Comparison of ENCODE assay signal across 9 cellular contexts in genomic region chr6:124870611-124871201, GRCh38.
DNase-seq lines count a peak whose midpoint lies in the region; ATAC-seq and TF ChIP-seq lines count a peak whose summit lies in the region.
"Had no signal": no experiment of that assay in that cellular context is flagged by ENCODE, and none has a peak within 500 bp of the region (broad histone marks: within the 10 kb centered on the region; RNA-seq: fewer than 3 reads in every experiment).

No MANE protein-coding gene starts in this region.

- H3K27ac ChIP-seq in OCI-LY7 (ENCODE audit: low read depth, low read length, poor library complexity, severe bottlenecking) (no peak overlapping the region), fibroblast of lung (ENCODE audit: insufficient read depth, low read length) (no peak overlapping the region), spleen (no peak overlapping the region)

- H3K9ac ChIP-seq in fibroblast of lung (ENCODE audit: insufficient read depth, low read length): no peak overlapping the region

- H3K79me2 ChIP-seq in OCI-LY7 (ENCODE audit: insufficient read depth, low read depth, low read length) (no peaks in the 10 kb centered on the region), fibroblast of lung (ENCODE audit: control insufficient read depth, insufficient read depth, low read length) (no peaks in the 10 kb centered on the region)

- H3K4me1 ChIP-seq in OCI-LY7 (ENCODE audit: insufficient read depth, low read length, poor library complexity, severe bottlenecking) (no peaks in the 10 kb centered on the region), fibroblast of lung (ENCODE audit: control insufficient read depth, extremely low read depth, insufficient read depth, low read length) (peaks cover 2% of the 10 kb centered on the region), spleen (no peaks in the 10 kb centered on the region)

- WGBS in spleen, 5 donors: 42 to 49% (median 47%) methylated on average over 2 of the region's 2 CpGs

- no peaks in the 10 kb centered on the region for H3K9me2 ChIP-seq in OCI-LY7 (ENCODE audit: insufficient read depth, low read length)

- POLR2A ChIA-PET in OCI-LY7 (lab: Charles Lee): no interaction called here

- H2AFZ ChIP-seq in OCI-LY7 (ENCODE audit: low read length) (no peak overlapping the region), fibroblast of lung (ENCODE audit: low read length) (no peak overlapping the region)

- no TSS peak for BruUV-seq in OCI-LY7 (replicated peaks; lab: Mats Ljungman, UMichigan)

- no peaks in the 10 kb centered on the region for H3K9me3 ChIP-seq in OCI-LY7 (ENCODE audit: low read length)
- no peaks in the 10 kb centered on the region for H3K9me3 ChIP-seq in fibroblast of lung (ENCODE audit: control insufficient read depth, insufficient read depth, low read depth, low read length)
- no peaks in the 10 kb centered on the region for H3K9me3 ChIP-seq in spleen

- no peak for ATAC-seq in HG02870 (IDR thresholded peaks at IDR 0.05; ENCODE audit: unreplicated experiment)
- no peak for ATAC-seq in left cardiac atrium
- ATAC-seq: naive thymus-derived CD8-positive, alpha-beta T cell had no signal

- no peaks in the 10 kb centered on the region for H4K20me1 ChIP-seq in OCI-LY7 (ENCODE audit: insufficient read depth, low read length)
- no peaks in the 10 kb centered on the region for H4K20me1 ChIP-seq in fibroblast of lung (ENCODE audit: control insufficient read depth, extremely low read depth, insufficient read depth, low read length)

- TF ChIP-seq POLR2A in spleen (IDR thresholded peaks at IDR 0.05): no peak

- TF ChIP-seq CTCF in OCI-LY7 (conservative IDR thresholded peaks at IDR 0.05; ENCODE audit: low read length) (peak; percentile 61), fibroblast of lung (conservative IDR thresholded peaks at IDR 0.05 in 1 of 2, IDR thresholded peaks at IDR 0.05 in 1 of 2; ENCODE audit: low read depth in 1 of 2, low read length in 2 of 2) (peak; percentile 47 to 70), spleen (IDR thresholded peaks at IDR 0.05 in 8 of 11, conservative IDR thresholded peaks at IDR 0.05 in 3 of 11) (peak in 10 of 11 experiments; percentile 13 to 59 (median 48))

- H3K27me3 ChIP-seq in fibroblast of lung (ENCODE audit: control insufficient read depth, insufficient read depth, low read length): no peaks in the 10 kb centered on the region
- H3K27me3 ChIP-seq in spleen (replicated peaks in 1 of 7): no peaks in the 10 kb centered on the region

- CTCF ChIA-PET in OCI-LY7 (lab: Charles Lee; ENCODE audit: unreplicated experiment): interaction anchor here (0.5 kb wide), 1 partner anchor 255 kb away, joined by 3 read pairs; no protein-coding TSS in a partner anchor

- DNase-seq in NCI-H1105 treated with DMSO at 0.1 percent for 48 hours (lab: John Stamatoyannopoulos, UW): peak; percentile 55
- no peak for DNase-seq in NCI-H1105 (lab: John Stamatoyannopoulos, UW)
- no peak for DNase-seq in OCI-LY7 (ENCODE audit: low spot score)
- DNase-seq in fibroblast of lung (ENCODE audit: low read depth in 2 of 2): peak; percentile 49 to 73
- no peak for DNase-seq in spleen
- no peak for DNase-seq in C1 segment of cervical spinal cord (lab: John Stamatoyannopoulos, UW)
- no peak for DNase-seq in left cardiac atrium

- intact Hi-C loops in OCI-LY7 (cut with micrococcal nuclease; ENCODE audit: unreplicated experiment) (loop anchor here (5.0 kb wide), 1 partner anchor 242 kb away; no protein-coding TSS in a partner anchor), spleen (cut with DNase I; ENCODE audit: low total_unique reads) (loop anchor here (5.0 kb wide), 1 partner anchor 247 kb away; no protein-coding TSS in a partner anchor), left cardiac atrium (cut with DNase I) (loop anchor here (1.0 to 2.0 kb wide), 2 partner anchors 244 kb away; no protein-coding TSS in a partner anchor)

- H3K4me2 ChIP-seq in OCI-LY7 (ENCODE audit: low read length) (no peak overlapping the region), fibroblast of lung (ENCODE audit: extremely low read depth, insufficient read depth, low read length) (no peak overlapping the region)

- H3K36me3 ChIP-seq in OCI-LY7 (ENCODE audit: insufficient read depth, low read length): no peaks in the 10 kb centered on the region
- H3K36me3 ChIP-seq in fibroblast of lung (ENCODE audit: control insufficient read depth, insufficient read depth, low read length): no peaks in the 10 kb centered on the region
- no peaks in the 10 kb centered on the region for H3K36me3 ChIP-seq in spleen

- H3K4me3 ChIP-seq in OCI-LY7 (ENCODE audit: low read depth, low read length, poor library complexity, severe bottlenecking) (no peak overlapping the region), fibroblast of lung (replicated peaks in 1 of 4; ENCODE audit: control extremely low read depth in 1 of 4, insufficient read depth in 1 of 4, low read depth in 3 of 4, low read length in 4 of 4) (no peak overlapping the region), spleen (no peak overlapping the region)

Comparison
In these comparisons a context has a peak if more than half of its experiments do, and no peak if none do; other contexts are left out.
1. DNase-seq: peak in NCI-H1105 treated with DMSO at 0.1 percent for 48 hours (single experiment) and fibroblast of lung (2 of 2); none in NCI-H1105 (single experiment), OCI-LY7 (single experiment), spleen (single experiment), C1 segment of cervical spinal cord (0 of 14) and left cardiac atrium (single experiment).
2. Peak in every context shown above with its lines, with median percentiles within 50 percentile points of each other: CTCF ChIP-seq.